4 cellular contexts compared by ENCODE assay signal in genomic region chr10:78038105-78038504, GRCh38.
TF ChIP-seq lines count a peak whose summit lies in the region.

No MANE protein-coding gene starts in this region.

TF ChIP-seq in SK-N-SH, 30 proteins besides CTCF, POLR2A, EP300 and RAD21:
- TF ChIP-seq FOSL2 (IDR thresholded peaks at IDR 0.05; ENCODE audit: borderline replicate concordance, low read depth), result no peak
- TF ChIP-seq POLR2AphosphoS5 (IDR thresholded peaks at IDR 0.05; ENCODE audit: low read depth, low read length), result 0 out of 2 replicates have a peak, but pooled peaks have one; percentile 26
TF ChIP-seq in SK-N-SH: peak in this region for 1.

TF ChIP-seq in SK-N-SH treated with all-trans-retinoic acid at 6 μM for 48 hours, 23 proteins besides CTCF, POLR2A, EP300 and RAD21:
- TF ChIP-seq PATZ1 (CRISPR knock-in tag; IDR thresholded peaks at IDR 0.05; ENCODE audit: borderline replicate concordance) (no peak), ARNTL (CRISPR knock-in tag; IDR thresholded peaks at IDR 0.05; ENCODE audit: borderline replicate concordance, low read depth) (no peak), TCF4 (CRISPR knock-in tag; IDR thresholded peaks at IDR 0.05; ENCODE audit: borderline replicate concordance) (no peak), ZC3H10 (CRISPR knock-in tag; IDR thresholded peaks at IDR 0.05) (no peak), ZNF8 (CRISPR knock-in tag; IDR thresholded peaks at IDR 0.05) (no peak), RARB (CRISPR knock-in tag; IDR thresholded peaks at IDR 0.05) (no peak)
- TF ChIP-seq, protein P1, sequence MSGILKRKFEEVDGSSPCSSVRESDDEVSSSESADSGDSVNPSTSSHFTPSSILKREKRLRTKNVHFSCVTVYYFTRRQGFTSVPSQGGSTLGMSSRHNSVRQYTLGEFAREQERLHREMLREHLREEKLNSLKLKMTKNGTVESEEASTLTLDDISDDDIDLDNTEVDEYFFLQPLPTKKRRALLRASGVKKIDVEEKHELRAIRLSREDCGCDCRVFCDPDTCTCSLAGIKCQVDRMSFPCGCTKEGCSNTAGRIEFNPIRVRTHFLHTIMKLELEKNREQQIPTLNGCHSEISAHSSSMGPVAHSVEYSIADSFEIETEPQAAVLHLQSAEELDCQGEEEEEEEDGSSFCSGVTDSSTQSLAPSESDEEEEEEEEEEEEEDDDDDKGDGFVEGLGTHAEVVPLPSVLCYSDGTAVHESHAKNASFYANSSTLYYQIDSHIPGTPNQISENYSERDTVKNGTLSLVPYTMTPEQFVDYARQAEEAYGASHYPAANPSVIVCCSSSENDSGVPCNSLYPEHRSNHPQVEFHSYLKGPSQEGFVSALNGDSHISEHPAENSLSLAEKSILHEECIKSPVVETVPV (CRISPR knock-in tag; IDR thresholded peaks at IDR 0.05), result no peak
- TF ChIP-seq, protein P2, sequence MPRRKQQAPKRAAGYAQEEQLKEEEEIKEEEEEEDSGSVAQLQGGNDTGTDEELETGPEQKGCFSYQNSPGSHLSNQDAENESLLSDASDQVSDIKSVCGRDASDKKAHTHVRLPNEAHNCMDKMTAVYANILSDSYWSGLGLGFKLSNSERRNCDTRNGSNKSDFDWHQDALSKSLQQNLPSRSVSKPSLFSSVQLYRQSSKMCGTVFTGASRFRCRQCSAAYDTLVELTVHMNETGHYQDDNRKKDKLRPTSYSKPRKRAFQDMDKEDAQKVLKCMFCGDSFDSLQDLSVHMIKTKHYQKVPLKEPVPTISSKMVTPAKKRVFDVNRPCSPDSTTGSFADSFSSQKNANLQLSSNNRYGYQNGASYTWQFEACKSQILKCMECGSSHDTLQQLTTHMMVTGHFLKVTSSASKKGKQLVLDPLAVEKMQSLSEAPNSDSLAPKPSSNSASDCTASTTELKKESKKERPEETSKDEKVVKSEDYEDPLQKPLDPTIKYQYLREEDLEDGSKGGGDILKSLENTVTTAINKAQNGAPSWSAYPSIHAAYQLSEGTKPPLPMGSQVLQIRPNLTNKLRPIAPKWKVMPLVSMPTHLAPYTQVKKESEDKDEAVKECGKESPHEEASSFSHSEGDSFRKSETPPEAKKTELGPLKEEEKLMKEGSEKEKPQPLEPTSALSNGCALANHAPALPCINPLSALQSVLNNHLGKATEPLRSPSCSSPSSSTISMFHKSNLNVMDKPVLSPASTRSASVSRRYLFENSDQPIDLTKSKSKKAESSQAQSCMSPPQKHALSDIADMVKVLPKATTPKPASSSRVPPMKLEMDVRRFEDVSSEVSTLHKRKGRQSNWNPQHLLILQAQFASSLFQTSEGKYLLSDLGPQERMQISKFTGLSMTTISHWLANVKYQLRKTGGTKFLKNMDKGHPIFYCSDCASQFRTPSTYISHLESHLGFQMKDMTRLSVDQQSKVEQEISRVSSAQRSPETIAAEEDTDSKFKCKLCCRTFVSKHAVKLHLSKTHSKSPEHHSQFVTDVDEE (CRISPR knock-in tag; IDR thresholded peaks at IDR 0.05), result no peak

TF ChIP-seq in GM12878, 131 proteins besides CTCF, POLR2A, EP300 and RAD21 (continues in another document):
- TF ChIP-seq RFX5 (IDR thresholded peaks at IDR 0.05; ENCODE audit: low read depth, low read length) (no peak), NR2C1 (IDR thresholded peaks at IDR 0.05) (no peak), ZNF687 (IDR thresholded peaks at IDR 0.05) (no peak), SIX5 (IDR thresholded peaks at IDR 0.05; ENCODE audit: low read depth, low read length, severe bottlenecking) (no peak), ZZZ3 (IDR thresholded peaks at IDR 0.05; ENCODE audit: control insufficient read depth, insufficient read length, low read depth) (no peak), ZNF217 (IDR thresholded peaks at IDR 0.05) (no peak), GABPA (IDR thresholded peaks at IDR 0.05; ENCODE audit: low read depth) (no peak), CHD1 (IDR thresholded peaks at IDR 0.05; ENCODE audit: low read depth, low read length) (no peak), RBBP5 (conservative IDR thresholded peaks at IDR 0.05) (no peak), FOS (IDR thresholded peaks at IDR 0.05; ENCODE audit: borderline replicate concordance, extremely low read depth, insufficient read length) (no peak), BCL3 (IDR thresholded peaks at IDR 0.05; ENCODE audit: borderline replicate concordance, insufficient read depth, low read depth, low read length, poor library complexity, severe bottlenecking) (no peak), BRCA1 (IDR thresholded peaks at IDR 0.05; ENCODE audit: low read depth, low read length) (no peak), NFIC (IDR thresholded peaks at IDR 0.05; ENCODE audit: low read depth, low read length) (no peak)
- TF ChIP-seq, protein P3, sequence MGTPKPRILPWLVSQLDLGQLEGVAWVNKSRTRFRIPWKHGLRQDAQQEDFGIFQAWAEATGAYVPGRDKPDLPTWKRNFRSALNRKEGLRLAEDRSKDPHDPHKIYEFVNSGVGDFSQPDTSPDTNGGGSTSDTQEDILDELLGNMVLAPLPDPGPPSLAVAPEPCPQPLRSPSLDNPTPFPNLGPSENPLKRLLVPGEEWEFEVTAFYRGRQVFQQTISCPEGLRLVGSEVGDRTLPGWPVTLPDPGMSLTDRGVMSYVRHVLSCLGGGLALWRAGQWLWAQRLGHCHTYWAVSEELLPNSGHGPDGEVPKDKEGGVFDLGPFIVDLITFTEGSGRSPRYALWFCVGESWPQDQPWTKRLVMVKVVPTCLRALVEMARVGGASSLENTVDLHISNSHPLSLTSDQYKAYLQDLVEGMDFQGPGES (IDR thresholded peaks at IDR 0.05), result no peak

TF ChIP-seq in neural cell, 6 proteins besides CTCF, POLR2A, EP300 and RAD21:
- TF ChIP-seq SMC3 (conservative IDR thresholded peaks at IDR 0.05; ENCODE audit: poor library complexity), result no peak
- no peak for TF ChIP-seq EZH2 (IDR thresholded peaks at IDR 0.05; ENCODE audit: borderline replicate concordance, insufficient read depth, low read length, poor library complexity, severe bottlenecking)
